ENCODE assay signal across 12 cellular contexts in genomic region chr7:102688299-102689033, GRCh38. TPM values are rescaled to one million over a fixed set of nuclear protein-coding genes. Genes with fewer than 3 reads are reported as not detected.
DNase-seq lines count a peak whose midpoint lies in the region; ATAC-seq and TF ChIP-seq lines count a peak whose summit lies in the region.
"Not testable (repeated sequence)": the region's sequence is repeated elsewhere in the genome, so short reads cannot be mapped to it uniquely, and the experiment has no call there.
"Had no signal": no experiment of that assay in that cellular context is flagged by ENCODE, and none has a peak within 500 bp of the region (broad histone marks: within the 10 kb centered on the region; RNA-seq: fewer than 3 reads in every experiment).

No MANE protein-coding gene starts in this region.

- not testable (repeated sequence) for H3K36me3 ChIP-seq in HCT116 (ENCODE audit: control insufficient read depth in 1 of 2, insufficient read depth in 2 of 2, low read length in 2 of 2)

- BruUV-seq in HCT116 (replicated peaks; lab: Mats Ljungman, UMichigan): not testable (repeated sequence)

- intact Hi-C loops in HCT116 (cut with micrococcal nuclease); left colon (cut with DNase I, micrococcal nuclease): not testable (repeated sequence)

- not testable (repeated sequence) for H3K4me3 ChIP-seq in HCT116 (replicated peaks in 1 of 2; ENCODE audit: low read depth in 1 of 2, low read length in 2 of 2)

- H3K4me3 Mint-ChIP-seq in activated T-cell treated with anti-CD3 and anti-CD28 coated beads, Interleukin-2, amount 50 U/mL, for 4 hours; stimulated activated naive B cell treated with anti-CD40 and anti-IgM and Interleukin-4, amounts not matched to agents 10 μg/mL and 1 μg/mL and 100 μg/mL, for 72 hours: not testable (repeated sequence)

- not testable (repeated sequence) for H3K27ac ChIP-seq in HCT116 (ENCODE audit: low read depth, low read length)

- not testable (repeated sequence) for H3K36me3 Mint-ChIP-seq in activated T-cell treated with anti-CD3 and anti-CD28 coated beads, Interleukin-2, amount 50 U/mL, for 4 hours (ENCODE audit: insufficient read depth); stimulated activated naive B cell treated with anti-CD40 and anti-IgM and Interleukin-4, amounts not matched to agents 10 μg/mL and 1 μg/mL and 100 μg/mL, for 72 hours

- H3K4me1 ChIP-seq in HCT116 (ENCODE audit: control insufficient read depth in 1 of 2, insufficient read depth in 2 of 2, low read length in 2 of 2): not testable (repeated sequence)

- H3K4me2 ChIP-seq in HCT116 (ENCODE audit: low read length): not testable (repeated sequence)

- not testable (repeated sequence) for H3K27me3 Mint-ChIP-seq in activated T-cell treated with anti-CD3 and anti-CD28 coated beads, Interleukin-2, amount 50 U/mL, for 4 hours (ENCODE audit: low read depth); stimulated activated naive B cell treated with anti-CD40 and anti-IgM and Interleukin-4, amounts not matched to agents 10 μg/mL and 1 μg/mL and 100 μg/mL, for 72 hours

- CTCF ChIA-PET in HCT116 (lab: Charles Lee): not testable (repeated sequence)

- not testable (repeated sequence) for H3K27ac Mint-ChIP-seq in stimulated activated naive B cell treated with anti-CD40 and anti-IgM and Interleukin-4, amounts not matched to agents 10 μg/mL and 1 μg/mL and 100 μg/mL, for 72 hours

- not testable (repeated sequence) for H3K27me3 ChIP-seq in HCT116 (ENCODE audit: insufficient read depth, low read length)

- ATAC-seq in GM18519 (IDR thresholded peaks at IDR 0.05; ENCODE audit: low FRiP score, unreplicated experiment): peak; percentile 47
- peak; percentile 86 for ATAC-seq in GM19455 (IDR thresholded peaks at IDR 0.05; ENCODE audit: unreplicated experiment)
- ATAC-seq in HCT116: peak; percentile 93
- ATAC-seq in HG03045 (IDR thresholded peaks at IDR 0.05; ENCODE audit: unreplicated experiment): peak; percentile 73
- ATAC-seq in HG03469 (IDR thresholded peaks at IDR 0.05; ENCODE audit: unreplicated experiment): peak; percentile 43
- ATAC-seq in activated T-cell treated with anti-CD3 and anti-CD28 coated beads, Interleukin-2, amount 50 U/mL, for 4 hours: peak; percentile 71
- ATAC-seq in left colon: peak; percentile 89
- ATAC-seq in stimulated activated naive B cell treated with anti-CD40 and anti-IgM and Interleukin-4, amounts not matched to agents 10 μg/mL and 1 μg/mL and 100 μg/mL, for 72 hours (replicated peaks): peak; percentile 86 to 91

- not testable (repeated sequence) for TF ChIP-seq CTCF in HCT116 (IDR thresholded peaks at IDR 0.05 in 2 of 3, conservative IDR thresholded peaks at IDR 0.05 in 1 of 3; ENCODE audit: borderline replicate concordance in 1 of 3, insufficient read depth in 1 of 3, low read depth in 2 of 3, low read length in 2 of 3)

- not testable (repeated sequence) for H3K9me3 ChIP-seq in HCT116 (ENCODE audit: control insufficient read depth in 1 of 2, insufficient read depth in 1 of 2, low read depth in 1 of 2, low read length in 2 of 2)

- H4K20me1 ChIP-seq in HCT116 (ENCODE audit: insufficient read depth): not testable (repeated sequence)

- not testable (repeated sequence) for H3K4me1 Mint-ChIP-seq in activated T-cell treated with anti-CD3 and anti-CD28 coated beads, Interleukin-2, amount 50 U/mL, for 4 hours (ENCODE audit: low read depth); stimulated activated naive B cell treated with anti-CD40 and anti-IgM and Interleukin-4, amounts not matched to agents 10 μg/mL and 1 μg/mL and 100 μg/mL, for 72 hours

- H3K9ac ChIP-seq in HCT116 (ENCODE audit: low read length): not testable (repeated sequence)

- not testable (repeated sequence) for H3K9me2 ChIP-seq in HCT116 (ENCODE audit: insufficient read depth)

- H3K79me2 ChIP-seq in HCT116 (ENCODE audit: insufficient read depth, low read length): not testable (repeated sequence)

- TF ChIP-seq POLR2A in HCT116 (IDR thresholded peaks at IDR 0.05; ENCODE audit: borderline replicate concordance, extremely low read depth, insufficient read depth, insufficient read length): not testable (repeated sequence)

- not testable (repeated sequence) for TF ChIP-seq RAD21 in HCT116 (IDR thresholded peaks at IDR 0.05; ENCODE audit: low read depth)

- POLR2A ChIA-PET in HCT116 (lab: Charles Lee): not testable (repeated sequence)

- RAD21 ChIA-PET in HCT116 (lab: Charles Lee; ENCODE audit: low non-redundant PET in 1 of 2, low total read pairs in 2 of 2, uncharacterized antibody in 2 of 2, unreplicated experiment in 2 of 2): not testable (repeated sequence)

- not testable (repeated sequence) for DNase-seq in HCT116 (ENCODE audit: low read depth, low spot score); activated T-cell treated with anti-CD3 and anti-CD28 coated beads, Interleukin-2, amount 50 U/mL, for 4 hours; left colon; stimulated activated naive B cell treated with anti-CD40 and anti-IgM and Interleukin-4, amounts not matched to agents 10 μg/mL and 1 μg/mL and 100 μg/mL, for 72 hours

- H2AFZ ChIP-seq in HCT116 (ENCODE audit: low read depth, low read length, poor library complexity, severe bottlenecking): not testable (repeated sequence)

- not testable (repeated sequence) for H3K9me3 Mint-ChIP-seq in activated T-cell treated with anti-CD3 and anti-CD28 coated beads, Interleukin-2, amount 50 U/mL, for 4 hours; stimulated activated naive B cell treated with anti-CD40 and anti-IgM and Interleukin-4, amounts not matched to agents 10 μg/mL and 1 μg/mL and 100 μg/mL, for 72 hours

RNA-seq across cellular contexts. Expression of gene POLR2J2, which starts 17.0 kb away (rescaled TPM):
- 6.2 TPM for total RNA-seq in HCT116 (2021; ENCODE audit: unreplicated experiment)
- polyA plus RNA-seq in HCT116 (2012): 0.80 and 1.6 TPM in 2 replicates
- 1 to 10 TPM; 5.8 to 8.5 (median 6.1) TPM for total RNA-seq in activated T-cell treated with anti-CD3 and anti-CD28 coated beads, Interleukin-2, amount 50 U/mL, for 4 hours
- 10 to 100 TPM in 1 of 2 donors, 1 to 10 TPM in 1; 7.9 to 11.9 TPM for total RNA-seq in left colon
- total RNA-seq: G401 had no signal

RNA-seq across cellular contexts. Expression of gene SPDYE2B, which starts 38.3 kb away (rescaled TPM):
- total RNA-seq in HCT116 (2021; ENCODE audit: unreplicated experiment) (not detected), left colon (not detected)
- polyA plus RNA-seq in HCT116 (2012): 0.12 and 0.17 TPM in 2 replicates
- total RNA-seq in activated T-cell treated with anti-CD3 and anti-CD28 coated beads, Interleukin-2, amount 50 U/mL, for 4 hours: not detected
- total RNA-seq: G401, H4, osteoblast, skeletal muscle tissue had no signal

RNA-seq across cellular contexts. Expression of gene UPK3BL1, which starts 45.9 kb away (rescaled TPM):
- total RNA-seq in HCT116 (2021; ENCODE audit: unreplicated experiment): 7.1 TPM
- polyA plus RNA-seq in HCT116 (2012): 12.0 and 13.4 TPM in 2 replicates
- 10 to 100 TPM; 11.3 to 22.0 (median 12.7) TPM for total RNA-seq in activated T-cell treated with anti-CD3 and anti-CD28 coated beads, Interleukin-2, amount 50 U/mL, for 4 hours
- total RNA-seq in left colon: 10 to 100 TPM in 1 of 2 donors, 1 to 10 TPM in 1; 6.3 to 27.5 TPM

Comparison
In these comparisons a context has a peak if more than half of its experiments do, and no peak if none do; other contexts are left out.
1. ATAC-seq: peak in every context shown above with its lines; median percentile 93 in HCT116; 89 in left colon; 88 in stimulated activated naive B cell treated with anti-CD40 and anti-IgM and Interleukin-4, amounts not matched to agents 10 μg/mL and 1 μg/mL and 100 μg/mL, for 72 hours; 86 in GM19455; 73 in HG03045; 71 in activated T-cell treated with anti-CD3 and anti-CD28 coated beads, Interleukin-2, amount 50 U/mL, for 4 hours; 47 in GM18519; 43 in HG03469.